Comparison of ENCODE assay signal across 10 cellular contexts in the genomic region with DNA sequence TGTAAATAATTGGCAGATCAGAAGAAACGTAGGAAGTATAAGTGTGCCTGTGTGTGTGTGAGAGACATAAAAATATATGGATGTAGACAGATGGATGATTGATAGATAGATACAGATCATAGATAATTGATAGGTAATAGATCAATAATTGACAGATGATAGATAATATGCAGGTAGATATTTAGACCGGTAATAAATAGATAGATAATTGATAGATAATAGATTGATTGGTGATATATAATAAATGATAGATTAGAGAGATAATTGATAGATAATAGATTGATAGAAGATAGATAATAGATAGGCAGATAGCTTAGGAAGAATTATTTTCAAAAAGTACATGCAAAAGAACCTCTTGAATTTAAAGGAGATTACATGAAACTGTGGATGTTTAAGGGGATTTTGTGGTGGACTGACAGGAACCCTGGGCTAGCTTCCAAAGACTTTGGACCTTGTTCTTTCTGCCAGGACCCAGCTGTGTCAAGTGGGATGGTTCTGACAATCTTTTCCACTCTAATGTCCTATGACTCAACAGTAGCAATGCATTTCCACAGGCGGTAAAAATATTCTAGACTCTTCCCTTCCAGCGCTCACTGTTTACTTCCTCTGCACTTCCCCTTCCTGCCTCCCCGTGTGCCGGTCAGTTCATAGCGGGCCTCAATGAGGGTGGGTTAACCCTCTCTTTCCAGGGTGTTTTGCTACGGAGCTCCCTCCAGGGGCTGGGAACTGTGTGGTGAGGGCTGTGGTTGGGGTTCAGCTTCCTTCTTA. TPM values are rescaled to one million over a fixed set of nuclear protein-coding genes. Genes with fewer than 3 reads are reported as not detected.
DNase-seq lines count a peak whose midpoint lies in the region; ATAC-seq and TF ChIP-seq lines count a peak whose summit lies in the region.
"Had no signal": no experiment of that assay in that cellular context is flagged by ENCODE, and none has a peak within 500 bp of the region (broad histone marks: within the 10 kb centered on the region; RNA-seq: fewer than 3 reads in every experiment).

No MANE protein-coding gene starts in this region.

- H4K8ac ChIP-seq in mesenchymal stem cell (ENCODE audit: low read length), result peak overlapping the region; percentile 58

- H2BK5ac ChIP-seq in mesenchymal stem cell (ENCODE audit: low read depth, low read length, poor library complexity, severe bottlenecking), result peak overlapping the region; percentile 69

- intact Hi-C loops in MCF 10A (cut with micrococcal nuclease) (no loop called here), mammary epithelial cell (cut with micrococcal nuclease) (no loop called here), upper lobe of right lung (cut with DNase I) (no loop called here)

- peak overlapping the region in 1 of 2 experiments; percentile 90 for H3K18ac ChIP-seq in mesenchymal stem cell (ENCODE audit: low read depth in 1 of 2, low read length in 2 of 2)

- H3K14ac ChIP-seq in mesenchymal stem cell (ENCODE audit: low read length in 2 of 2), result no peak overlapping the region

- H3K36me3 Mint-ChIP-seq in MCF 10A (ENCODE audit: insufficient read depth, unreplicated experiment), result peaks cover 8% of the 10 kb centered on the region
- H3K36me3 Mint-ChIP-seq in activated CD8-positive, alpha-beta memory T cell treated with anti-CD3 and anti-CD28 coated beads, Interleukin-2, amount 10 ng/mL, durations not matched to agents 7 days and 5 days, result no peaks in the 10 kb centered on the region

- H3K79me1 ChIP-seq in mesenchymal stem cell (replicated peaks; ENCODE audit: low read length, poor library complexity, severe bottlenecking), result peaks cover 5% of the 10 kb centered on the region

- H3K79me2 ChIP-seq in mammary epithelial cell (ENCODE audit: insufficient read depth, low read length), result peaks cover 5% of the 10 kb centered on the region

- peak overlapping the region; percentile 36 for H3K27ac Mint-ChIP-seq in MCF 10A (ENCODE audit: low read depth, unreplicated experiment)
- no peak overlapping the region for H3K27ac Mint-ChIP-seq in activated CD8-positive, alpha-beta memory T cell treated with anti-CD3 and anti-CD28 coated beads, Interleukin-2, amount 10 ng/mL, durations not matched to agents 7 days and 5 days

- H3K9me3 Mint-ChIP-seq in MCF 10A (ENCODE audit: unreplicated experiment), result no peaks in the 10 kb centered on the region
- H3K9me3 Mint-ChIP-seq in activated CD8-positive, alpha-beta memory T cell treated with anti-CD3 and anti-CD28 coated beads, Interleukin-2, amount 10 ng/mL, durations not matched to agents 7 days and 5 days (ENCODE audit: low read depth), result no peaks in the 10 kb centered on the region

- dilution Hi-C loops in mammary epithelial cell (cut with HindIII; ENCODE audit: low sequenced_read_pairs), result no loop called here

- peaks cover 29% of the 10 kb centered on the region for H3K4me1 ChIP-seq in mammary epithelial cell (ENCODE audit: insufficient read depth, low read length)
- peaks cover 14% of the 10 kb centered on the region for H3K4me1 ChIP-seq in mesenchymal stem cell (ENCODE audit: control insufficient read depth, insufficient read depth, low read depth, low read length)
- H3K4me1 ChIP-seq in upper lobe of right lung, result peaks cover 55% of the 10 kb centered on the region

- TF ChIP-seq CTCF in MCF 10A (IDR thresholded peaks at IDR 0.05; ENCODE audit: unreplicated experiment), result no peak
- TF ChIP-seq CTCF in mammary epithelial cell (conservative IDR thresholded peaks at IDR 0.05 in 1 of 2, IDR thresholded peaks at IDR 0.05 in 1 of 2; ENCODE audit: extremely low read depth in 1 of 2, insufficient read depth in 1 of 2, low read depth in 1 of 2, low read length in 2 of 2), result no peak
- no peak for TF ChIP-seq CTCF in upper lobe of right lung (IDR thresholded peaks at IDR 0.05)

- H4K20me1 ChIP-seq in mammary epithelial cell (ENCODE audit: insufficient read depth, low read length), result no peaks in the 10 kb centered on the region

- no peaks in the 10 kb centered on the region for H3K27me3 Mint-ChIP-seq in MCF 10A (ENCODE audit: insufficient read depth, unreplicated experiment)
- H3K27me3 Mint-ChIP-seq in activated CD8-positive, alpha-beta memory T cell treated with anti-CD3 and anti-CD28 coated beads, Interleukin-2, amount 10 ng/mL, durations not matched to agents 7 days and 5 days, result no peaks in the 10 kb centered on the region

- peak overlapping the region; percentile 77 for H4K91ac ChIP-seq in mesenchymal stem cell (ENCODE audit: low read length)

- WGBS in mammary epithelial cell (ENCODE audit: low coverage, missing lambda C conversion rate), result 81% methylated on average over 8 of the region's 8 CpGs
- WGBS in mesenchymal stem cell, result 27% methylated on average over 8 of the region's 8 CpGs

- H3K23ac ChIP-seq in mesenchymal stem cell (ENCODE audit: low read length in 2 of 2), result no peak overlapping the region

- in situ Hi-C loops in mammary epithelial cell (cut with MboI; ENCODE audit: low sequenced_read_pairs in 2 of 2), result no loop called here

- H3K36me3 ChIP-seq in mammary epithelial cell (ENCODE audit: insufficient read depth, low read length) (peaks cover 15% of the 10 kb centered on the region), mesenchymal stem cell (ENCODE audit: control insufficient read depth in 1 of 2, insufficient read depth in 2 of 2, low read depth in 1 of 2, low read length in 2 of 2) (peaks cover 3 to 25% of the 10 kb centered on the region in 2 experiments), upper lobe of right lung (no peaks in the 10 kb centered on the region)

- peak overlapping the region; percentile 91 for H2AK5ac ChIP-seq in mesenchymal stem cell (ENCODE audit: low read length, severe bottlenecking)

- no peak overlapping the region for H3K4me3 Mint-ChIP-seq in MCF 10A (ENCODE audit: unreplicated experiment)
- H3K4me3 Mint-ChIP-seq in activated CD8-positive, alpha-beta memory T cell treated with anti-CD3 and anti-CD28 coated beads, Interleukin-2, amount 10 ng/mL, durations not matched to agents 7 days and 5 days, result no peak overlapping the region

- BruUV-seq in MCF 10A (replicated peaks; lab: Mats Ljungman, UMichigan) (no TSS peak), mammary epithelial cell (replicated peaks; lab: Mats Ljungman, UMichigan) (no TSS peak)

- H3K27me3 ChIP-seq in mammary epithelial cell (ENCODE audit: insufficient read depth, low read length), result no peaks in the 10 kb centered on the region
- no peaks in the 10 kb centered on the region for H3K27me3 ChIP-seq in mesenchymal stem cell (ENCODE audit: control insufficient read depth in 1 of 2, insufficient read depth in 1 of 2, low read length in 2 of 2)
- no peaks in the 10 kb centered on the region for H3K27me3 ChIP-seq in upper lobe of right lung

- no peak overlapping the region for H2AFZ ChIP-seq in mammary epithelial cell (ENCODE audit: low read depth, low read length)
- no peak overlapping the region for H2AFZ ChIP-seq in mesenchymal stem cell (ENCODE audit: low read depth, low read length)

- H3K4me1 Mint-ChIP-seq in MCF 10A (ENCODE audit: insufficient read depth, unreplicated experiment), result peaks cover 32% of the 10 kb centered on the region
- H3K4me1 Mint-ChIP-seq in activated CD8-positive, alpha-beta memory T cell treated with anti-CD3 and anti-CD28 coated beads, Interleukin-2, amount 10 ng/mL, durations not matched to agents 7 days and 5 days, result peaks cover 4% of the 10 kb centered on the region

- H3K9ac ChIP-seq in mammary epithelial cell (ENCODE audit: insufficient read depth, low read length) (no peak overlapping the region), mesenchymal stem cell (ENCODE audit: low read length) (peak overlapping the region; percentile 83)

- H2BK12ac ChIP-seq in mesenchymal stem cell (ENCODE audit: low read length in 2 of 2), result peak overlapping the region in 1 of 2 experiments; percentile 78

- H3K4ac ChIP-seq in mesenchymal stem cell (ENCODE audit: low read depth in 1 of 2, low read length in 2 of 2), result peak overlapping the region; percentile 2 to 24

- POLR2A ChIA-PET in MCF 10A (lab: Yijun Ruan, JAX), result interaction anchor here (0.6 to 1.2 kb wide), 3 partner anchors 18 to 156 kb away, joined by 3 read pairs; no protein-coding TSS in a partner anchor

- no peak overlapping the region for H2BK120ac ChIP-seq in mesenchymal stem cell (ENCODE audit: low read depth, low read length)

- CTCF ChIA-PET in MCF 10A (lab: Yijun Ruan, JAX) (interaction anchor here (0.9 kb wide), 1 partner anchor 56 kb away, joined by 3 read pairs; no protein-coding TSS in a partner anchor), mammary epithelial cell (lab: Charles Lee; ENCODE audit: low non-redundant PET) (no interaction called here)
- CTCF ChIA-PET in activated CD8-positive, alpha-beta memory T cell treated with anti-CD3 and anti-CD28 coated beads, Interleukin-2, amount 10 ng/mL, durations not matched to agents 7 days and 5 days (lab: Charles Lee), result no interaction called here

- no peak for DNase-seq in MCF 10A (ENCODE audit: unreplicated experiment)
- DNase-seq in mammary epithelial cell, result no peak
- DNase-seq in dermis blood vessel endothelial cell, result peak; percentile 62
- peak; percentile 66 for DNase-seq in mesenchymal stem cell
- DNase-seq in upper lobe of right lung, result no peak
- DNase-seq in activated CD4-positive, CD25-positive, alpha-beta regulatory T cell (lab: John Stamatoyannopoulos, UW), result no peak
- no peak for DNase-seq in activated CD8-positive, alpha-beta memory T cell treated with anti-CD3 and anti-CD28 coated beads, Interleukin-2, amount 10 ng/mL, durations not matched to agents 7 days and 5 days
- DNase-seq: C1 segment of cervical spinal cord, NCI-H2227 treated with DMSO at 0.1 percent for 48 hours had no signal

- H3K9me3 ChIP-seq in mammary epithelial cell (replicated peaks; ENCODE audit: insufficient read depth, low read length) (no peaks in the 10 kb centered on the region), mesenchymal stem cell (ENCODE audit: control insufficient read depth, low read length) (no peaks in the 10 kb centered on the region), upper lobe of right lung (no peaks in the 10 kb centered on the region)

- H3K4me2 ChIP-seq in mammary epithelial cell (ENCODE audit: insufficient read depth, low read depth, low read length) (no peak overlapping the region), mesenchymal stem cell (ENCODE audit: low read length, poor library complexity, severe bottlenecking) (no peak overlapping the region)

- ATAC-seq in upper lobe of right lung, result peak; percentile 76
- ATAC-seq in activated CD8-positive, alpha-beta memory T cell treated with anti-CD3 and anti-CD28 coated beads, Interleukin-2, amount 10 ng/mL, durations not matched to agents 7 days and 5 days, result no peak
- no peak for ATAC-seq in GM21576 (IDR thresholded peaks at IDR 0.05; ENCODE audit: unreplicated experiment)

- H3K4me3 ChIP-seq in mammary epithelial cell (replicated peaks in 1 of 3; ENCODE audit: insufficient read depth in 1 of 3, low read depth in 2 of 3, low read length in 3 of 3) (no peak overlapping the region), mesenchymal stem cell (ENCODE audit: insufficient read depth in 1 of 2, low read depth in 1 of 2, low read length in 2 of 2) (peak overlapping the region in 1 of 2 experiments; percentile 43), upper lobe of right lung (no peak overlapping the region)

- peak overlapping the region; percentile 36 for H2BK15ac ChIP-seq in mesenchymal stem cell (ENCODE audit: low read depth, poor library complexity, severe bottlenecking)

- H3K27ac ChIP-seq in mammary epithelial cell (ENCODE audit: insufficient read depth, low read depth, low read length), result no peak overlapping the region
- H3K27ac ChIP-seq in mesenchymal stem cell (ENCODE audit: low read length, poor library complexity, severe bottlenecking), result peak overlapping the region; percentile 85
- H3K27ac ChIP-seq in upper lobe of right lung, result peak overlapping the region; percentile 59

RNA-seq across cellular contexts. Expression of a gene that starts 39.4 kb away (rescaled TPM):
- total RNA-seq in MCF 10A (2022) (2.2 and 2.4 TPM in 2 replicates), mammary epithelial cell (10 to 100 TPM in 1 of 2 donors, under 1 TPM in 1; 0.83 to 11.7 TPM), dermis blood vessel endothelial cell (1.4 and 2.7 TPM in 2 replicates), upper lobe of right lung (80.1 TPM)
- 58.5 TPM for polyA plus RNA-seq in mammary epithelial cell
- polyA minus RNA-seq in mammary epithelial cell, result 120 TPM
- 0.99 TPM for polyA plus RNA-seq in mesenchymal stem cell (2013, experiment 1 of 2)
- polyA plus RNA-seq in mesenchymal stem cell (2013, experiment 2 of 2), result 1.00 TPM
- not detected for total RNA-seq in activated CD8-positive, alpha-beta memory T cell treated with anti-CD3 and anti-CD28 coated beads, Interleukin-2, amount 10 ng/mL, durations not matched to agents 7 days and 5 days

Comparison
In these comparisons a context has a peak if more than half of its experiments do, and no peak if none do; other contexts are left out.
1. DNase-seq: peak in dermis blood vessel endothelial cell (single experiment) and mesenchymal stem cell (single experiment); none in MCF 10A (single experiment), mammary epithelial cell (single experiment), upper lobe of right lung (single experiment), activated CD4-positive, CD25-positive, alpha-beta regulatory T cell (0 of 4) and activated CD8-positive, alpha-beta memory T cell treated with anti-CD3 and anti-CD28 coated beads, Interleukin-2, amount 10 ng/mL, durations not matched to agents 7 days and 5 days (single experiment).